In the genomic region with DNA sequence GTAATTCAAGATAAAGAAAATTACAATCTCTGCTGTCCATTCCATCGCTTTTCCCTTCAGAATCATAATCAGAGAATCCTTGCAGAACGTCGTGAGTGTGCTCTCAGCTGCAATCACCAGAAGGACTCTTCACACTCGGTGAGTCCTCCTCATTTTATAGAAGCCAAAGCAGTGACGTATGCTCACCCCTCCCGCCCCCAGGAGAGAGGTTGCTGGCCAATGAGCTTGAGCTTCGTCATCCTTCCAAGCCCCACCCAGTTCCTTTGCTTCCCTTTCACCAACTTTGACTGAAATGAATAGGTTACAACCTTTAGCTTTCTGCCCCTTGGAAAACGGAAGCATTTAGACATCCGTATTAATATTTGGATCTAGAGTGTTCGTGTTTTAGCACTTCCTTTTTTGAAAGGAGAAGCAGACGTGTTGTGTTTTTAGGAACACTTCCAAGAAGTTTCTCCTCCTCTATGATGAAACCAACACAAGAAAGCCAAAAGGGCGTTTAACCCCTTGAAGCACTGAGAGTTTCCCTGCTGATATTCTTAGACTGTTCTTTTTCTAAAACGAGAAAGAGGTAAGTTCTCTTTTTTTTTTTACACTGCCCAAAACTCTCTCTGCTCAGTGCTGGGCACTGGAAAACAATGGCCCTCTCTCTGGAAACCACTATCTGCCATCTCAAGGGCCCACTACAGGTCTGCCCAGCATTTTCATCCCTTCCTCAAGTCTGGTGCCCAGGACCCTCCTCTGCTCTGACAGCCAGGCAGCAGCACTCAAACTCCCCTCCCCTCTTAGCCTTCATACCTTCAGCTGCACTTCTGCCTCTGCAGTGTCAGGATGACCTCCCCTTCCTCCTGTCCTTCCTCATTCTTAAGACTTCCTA, we compare ENCODE assay signal across 8 cellular contexts. TPM values are rescaled to one million over a fixed set of nuclear protein-coding genes. Genes with fewer than 3 reads are reported as not detected.
A peak's percentile ranks its signal among the peaks of the same experiment; 100 is the strongest.
DNase-seq lines count a peak whose midpoint lies in the region; ATAC-seq and TF ChIP-seq lines count a peak whose summit lies in the region.

No MANE protein-coding gene starts in this region.

- H2BK5ac ChIP-seq in mesendoderm (ENCODE audit: low read length), result no peak overlapping the region

- H3K23ac ChIP-seq in mesendoderm (ENCODE audit: low read length), result no peak overlapping the region

- ATAC-seq in HG03460 (IDR thresholded peaks at IDR 0.05; ENCODE audit: unreplicated experiment) (peak; percentile 48), WTC11 (peak; percentile 28; the same call in 1 of the 2 replicates)
- peak; percentile 84 for ATAC-seq in stimulated activated memory B cell treated with anti-CD40 and anti-IgM and Interleukin-4, amounts not matched to agents 10 μg/mL and 1 μg/mL and 100 μg/mL, for 72 hours

- H3K4ac ChIP-seq in mesendoderm (ENCODE audit: low read depth, low read length), result no peak overlapping the region

- H3K4me3 ChIP-seq in mesendoderm (ENCODE audit: low read length), result no peak overlapping the region
- H3K4me3 ChIP-seq in WERI-Rb-1 (ENCODE audit: low read depth, low read length), result no peak overlapping the region

- H3K79me2 ChIP-seq in mesendoderm (ENCODE audit: control insufficient read depth, insufficient read depth, low read length), result no peaks in the 10 kb centered on the region

- H3K4me1 Mint-ChIP-seq in WTC11, result peaks cover 26% of the 10 kb centered on the region
- H3K4me1 Mint-ChIP-seq in stimulated activated memory B cell treated with anti-CD40 and anti-IgM and Interleukin-4, amounts not matched to agents 10 μg/mL and 1 μg/mL and 100 μg/mL, for 72 hours, result peaks cover 79% of the 10 kb centered on the region

- H3K56ac ChIP-seq in mesendoderm (ENCODE audit: low read length), result no peak overlapping the region

- DNase-seq in GM03348 (ENCODE audit: low spot score) (peak; percentile 87), WTC11 (ENCODE audit: low spot score) (no peak), mesendoderm (peak; percentile 21), NCI-H345 treated with DMSO at 0.1 percent for 48 hours (lab: John Stamatoyannopoulos, UW; ENCODE audit: unreplicated experiment) (no peak), WERI-Rb-1 (no peak)
- DNase-seq in central memory CD4-positive, alpha-beta T cell, result peak; percentile 89

- no peak overlapping the region for H3K27ac ChIP-seq in mesendoderm (ENCODE audit: low read depth, low read length)
- no peak overlapping the region for H3K27ac ChIP-seq in WERI-Rb-1

- peaks cover 13% of the 10 kb centered on the region for H3K36me3 Mint-ChIP-seq in WTC11
- H3K36me3 Mint-ChIP-seq in stimulated activated memory B cell treated with anti-CD40 and anti-IgM and Interleukin-4, amounts not matched to agents 10 μg/mL and 1 μg/mL and 100 μg/mL, for 72 hours, result peaks cover 16% of the 10 kb centered on the region

- no peak overlapping the region for H3K18ac ChIP-seq in mesendoderm (ENCODE audit: low read length)

- H3K9me3 Mint-ChIP-seq in WTC11, result peaks cover 35% of the 10 kb centered on the region
- peaks cover 17% of the 10 kb centered on the region for H3K9me3 Mint-ChIP-seq in stimulated activated memory B cell treated with anti-CD40 and anti-IgM and Interleukin-4, amounts not matched to agents 10 μg/mL and 1 μg/mL and 100 μg/mL, for 72 hours

- H2BK15ac ChIP-seq in mesendoderm (replicated peaks; ENCODE audit: low read depth), result no peak overlapping the region

- no peaks in the 10 kb centered on the region for H3K36me3 ChIP-seq in mesendoderm (ENCODE audit: control insufficient read depth, insufficient read depth, low read length)
- H3K36me3 ChIP-seq in WERI-Rb-1, result no peaks in the 10 kb centered on the region

- no peak for TF ChIP-seq CTCF in WTC11 (IDR thresholded peaks at IDR 0.05)
- no peak for TF ChIP-seq CTCF in WERI-Rb-1 (IDR thresholded peaks at IDR 0.05; ENCODE audit: low read depth, low read length)

- no peak overlapping the region for H3K4me2 ChIP-seq in mesendoderm (ENCODE audit: low read length)

- no peak overlapping the region for H2AK5ac ChIP-seq in mesendoderm (ENCODE audit: low read length)

- H3K27me3 Mint-ChIP-seq in WTC11 (ENCODE audit: low read depth), result peaks cover 56% of the 10 kb centered on the region
- H3K27me3 Mint-ChIP-seq in stimulated activated memory B cell treated with anti-CD40 and anti-IgM and Interleukin-4, amounts not matched to agents 10 μg/mL and 1 μg/mL and 100 μg/mL, for 72 hours, result no peaks in the 10 kb centered on the region

- H3K4me3 Mint-ChIP-seq in WTC11, result no peak overlapping the region
- H3K4me3 Mint-ChIP-seq in stimulated activated memory B cell treated with anti-CD40 and anti-IgM and Interleukin-4, amounts not matched to agents 10 μg/mL and 1 μg/mL and 100 μg/mL, for 72 hours, result peak overlapping the region; percentile 82

- no peaks in the 10 kb centered on the region for H3K4me1 ChIP-seq in mesendoderm (ENCODE audit: control insufficient read depth, low read depth, low read length)

- no peaks in the 10 kb centered on the region for H3K27me3 ChIP-seq in mesendoderm (ENCODE audit: insufficient read depth, low read length, poor library complexity)
- H3K27me3 ChIP-seq in WERI-Rb-1 (ENCODE audit: insufficient read depth, low read depth, severe bottlenecking), result no peaks in the 10 kb centered on the region

- no peaks in the 10 kb centered on the region for H3K79me1 ChIP-seq in mesendoderm (ENCODE audit: low read length)

- H4K5ac ChIP-seq in mesendoderm (ENCODE audit: low read length), result no peak overlapping the region

- no peak overlapping the region for H3K27ac Mint-ChIP-seq in WTC11
- peak overlapping the region; percentile 92 for H3K27ac Mint-ChIP-seq in stimulated activated memory B cell treated with anti-CD40 and anti-IgM and Interleukin-4, amounts not matched to agents 10 μg/mL and 1 μg/mL and 100 μg/mL, for 72 hours

- peaks cover 15% of the 10 kb centered on the region for H3K9me3 ChIP-seq in WERI-Rb-1 (ENCODE audit: severe bottlenecking)

- no peak overlapping the region for H4K8ac ChIP-seq in mesendoderm (ENCODE audit: low read depth, low read length)

- CTCF ChIA-PET in WTC11 (lab: Charles Lee), result interaction anchor here (1.5 to 1.6 kb wide), 2 partner anchors 32 to 92 kb away, joined by 5 to 8 read pairs; a partner anchor contains a TSS

- POLR2A ChIA-PET in WTC11 (lab: Charles Lee), result no interaction called here

- no peak overlapping the region for H2BK120ac ChIP-seq in mesendoderm (ENCODE audit: low read depth, low read length)

- no peak overlapping the region for H3K9ac ChIP-seq in mesendoderm (ENCODE audit: low read length)

- WGBS in mesendoderm (ENCODE audit: extremely low coverage, insufficient coverage, low lambda C conversion rate), result no CpG with 5 or more reads among the region's 13 CpGs

TF ChIP-seq in WTC11, 78 proteins besides CTCF, POLR2A, EP300 and RAD21 (continues in another document):
- TF ChIP-seq NR1H2 (CRISPR knock-in tag; IDR thresholded peaks at IDR 0.05), result no peak
- TF ChIP-seq, protein P1, sequence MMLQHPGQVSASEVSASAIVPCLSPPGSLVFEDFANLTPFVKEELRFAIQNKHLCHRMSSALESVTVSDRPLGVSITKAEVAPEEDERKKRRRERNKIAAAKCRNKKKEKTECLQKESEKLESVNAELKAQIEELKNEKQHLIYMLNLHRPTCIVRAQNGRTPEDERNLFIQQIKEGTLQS (CRISPR knock-in tag; conservative IDR thresholded peaks at IDR 0.05), result no peak
- TF ChIP-seq ZNF396 (CRISPR knock-in tag; IDR thresholded peaks at IDR 0.05; ENCODE audit: borderline replicate concordance), result no peak
- TF ChIP-seq NFYB (CRISPR knock-in tag; conservative IDR thresholded peaks at IDR 0.05; ENCODE audit: low read depth), result no peak
- TF ChIP-seq NFE2L1 (CRISPR knock-in tag; IDR thresholded peaks at IDR 0.05), result no peak
- no peak for TF ChIP-seq MYBL2 (CRISPR knock-in tag; IDR thresholded peaks at IDR 0.05)
- no peak for TF ChIP-seq MXD4 (CRISPR knock-in tag; IDR thresholded peaks at IDR 0.05; ENCODE audit: borderline replicate concordance)
- TF ChIP-seq, protein P2, sequence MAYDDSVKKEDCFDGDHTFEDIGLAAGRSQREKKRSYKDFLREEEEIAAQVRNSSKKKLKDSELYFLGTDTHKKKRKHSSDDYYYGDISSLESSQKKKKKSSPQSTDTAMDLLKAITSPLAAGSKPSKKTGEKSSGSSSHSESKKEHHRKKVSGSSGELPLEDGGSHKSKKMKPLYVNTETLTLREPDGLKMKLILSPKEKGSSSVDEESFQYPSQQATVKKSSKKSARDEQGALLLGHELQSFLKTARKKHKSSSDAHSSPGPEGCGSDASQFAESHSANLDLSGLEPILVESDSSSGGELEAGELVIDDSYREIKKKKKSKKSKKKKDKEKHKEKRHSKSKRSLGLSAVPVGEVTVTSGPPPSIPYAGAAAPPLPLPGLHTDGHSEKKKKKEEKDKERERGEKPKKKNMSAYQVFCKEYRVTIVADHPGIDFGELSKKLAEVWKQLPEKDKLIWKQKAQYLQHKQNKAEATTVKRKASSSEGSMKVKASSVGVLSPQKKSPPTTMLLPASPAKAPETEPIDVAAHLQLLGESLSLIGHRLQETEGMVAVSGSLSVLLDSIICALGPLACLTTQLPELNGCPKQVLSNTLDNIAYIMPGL (CRISPR knock-in tag; IDR thresholded peaks at IDR 0.05), result no peak
- TF ChIP-seq FOXP1 (CRISPR knock-in tag; IDR thresholded peaks at IDR 0.05; ENCODE audit: borderline replicate concordance), result no peak
- TF ChIP-seq, protein P3, sequence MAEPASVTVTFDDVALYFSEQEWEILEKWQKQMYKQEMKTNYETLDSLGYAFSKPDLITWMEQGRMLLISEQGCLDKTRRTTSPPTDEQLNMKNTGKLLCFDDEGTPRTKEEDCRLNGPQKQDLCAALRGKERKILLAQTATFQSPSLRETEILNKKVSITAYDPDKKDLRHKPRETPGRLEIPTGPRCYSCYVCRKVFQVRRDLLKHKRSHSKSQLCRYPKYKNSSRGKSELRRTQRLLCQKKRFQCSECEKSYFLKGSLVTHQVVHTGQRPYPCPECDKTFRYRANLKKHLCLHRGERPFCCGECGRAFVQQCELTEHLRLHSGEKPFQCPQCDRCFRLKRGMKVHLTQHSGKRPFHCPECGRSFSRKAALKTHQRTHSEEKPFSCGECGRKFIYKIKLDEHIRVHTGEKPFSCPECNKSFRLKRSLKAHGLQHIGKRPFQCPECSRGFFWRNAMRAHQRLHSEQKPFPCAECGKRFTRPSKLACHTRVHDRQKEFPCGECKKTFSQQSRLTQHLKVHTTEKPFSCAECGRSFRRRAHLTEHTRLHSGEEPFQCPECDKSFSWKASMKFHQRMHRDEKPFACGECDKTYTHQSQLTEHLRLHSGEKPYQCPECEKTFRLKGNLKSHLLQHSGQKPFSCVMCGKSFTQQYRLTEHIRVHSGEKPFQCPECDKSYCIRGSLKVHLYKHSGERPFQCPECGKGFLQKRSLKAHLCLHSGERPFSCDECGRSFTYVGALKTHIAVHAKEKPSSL (CRISPR knock-in tag; conservative IDR thresholded peaks at IDR 0.05), result no peak
- TF ChIP-seq CREB1 (CRISPR knock-in tag; IDR thresholded peaks at IDR 0.05), result no peak

RNA-seq across cellular contexts. Expression of a gene that starts 44.3 kb away (rescaled TPM):
- 0.35 to 0.55 TPM in 2 of 3 replicates, not detected in the other for total RNA-seq in WTC11 (2021)
- 0.17 TPM for polyA plus RNA-seq in mesendoderm (2013, experiment 1 of 2)
- 0.08 TPM for polyA plus RNA-seq in mesendoderm (2013, experiment 2 of 2)

Comparison
In these comparisons a context has a peak if more than half of its experiments do, and no peak if none do; other contexts are left out.
1. DNase-seq: peak in GM03348 (single experiment), central memory CD4-positive, alpha-beta T cell (single experiment) and mesendoderm (single experiment); none in WTC11 (single experiment), NCI-H345 treated with DMSO at 0.1 percent for 48 hours (single experiment) and WERI-Rb-1 (single experiment).
2. ATAC-seq: peak in every context shown above with its lines; median percentile 84 in stimulated activated memory B cell treated with anti-CD40 and anti-IgM and Interleukin-4, amounts not matched to agents 10 μg/mL and 1 μg/mL and 100 μg/mL, for 72 hours; 48 in HG03460; 28 in WTC11.